2 cellular contexts compared by ENCODE assay signal in the genomic region with DNA sequence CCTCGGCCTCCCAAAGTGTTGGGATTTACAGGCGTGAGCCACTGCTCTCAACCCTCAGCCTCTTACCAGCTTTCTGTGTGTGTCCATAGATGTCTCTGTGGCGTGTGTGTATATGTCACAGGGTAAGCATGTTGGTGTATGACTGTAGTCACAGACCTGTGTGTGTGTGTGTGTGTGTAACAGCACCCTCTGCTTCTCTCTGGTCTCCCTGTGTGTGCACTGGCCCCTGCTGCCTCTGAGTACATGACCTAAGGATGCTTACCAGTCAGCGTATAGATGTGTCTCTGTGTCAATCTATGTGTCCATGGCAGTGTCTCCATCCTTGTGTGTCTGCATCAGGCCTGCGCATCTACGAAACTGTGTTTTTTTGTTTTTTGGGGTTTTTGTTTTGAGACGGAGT.
TF ChIP-seq lines count a peak whose summit lies in the region.

No MANE protein-coding gene starts in this region.

TF ChIP-seq in SK-N-SH, 30 proteins besides CTCF, POLR2A, EP300 and RAD21:
- TF ChIP-seq RXRA (IDR thresholded peaks at IDR 0.05; ENCODE audit: borderline replicate concordance, low read depth) (no peak), JUND (IDR thresholded peaks at IDR 0.05) (no peak), GABPA (IDR thresholded peaks at IDR 0.05; ENCODE audit: low read depth) (no peak)

TF ChIP-seq in SK-N-SH treated with all-trans-retinoic acid at 6 μM for 48 hours, 23 proteins besides CTCF, POLR2A, EP300 and RAD21:
- TF ChIP-seq, protein P1, sequence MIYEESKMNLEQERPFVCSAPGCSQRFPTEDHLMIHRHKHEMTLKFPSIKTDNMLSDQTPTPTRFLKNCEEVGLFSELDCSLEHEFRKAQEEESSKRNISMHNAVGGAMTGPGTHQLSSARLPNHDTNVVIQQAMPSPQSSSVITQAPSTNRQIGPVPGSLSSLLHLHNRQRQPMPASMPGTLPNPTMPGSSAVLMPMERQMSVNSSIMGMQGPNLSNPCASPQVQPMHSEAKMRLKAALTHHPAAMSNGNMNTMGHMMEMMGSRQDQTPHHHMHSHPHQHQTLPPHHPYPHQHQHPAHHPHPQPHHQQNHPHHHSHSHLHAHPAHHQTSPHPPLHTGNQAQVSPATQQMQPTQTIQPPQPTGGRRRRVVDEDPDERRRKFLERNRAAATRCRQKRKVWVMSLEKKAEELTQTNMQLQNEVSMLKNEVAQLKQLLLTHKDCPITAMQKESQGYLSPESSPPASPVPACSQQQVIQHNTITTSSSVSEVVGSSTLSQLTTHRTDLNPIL (CRISPR knock-in tag; IDR thresholded peaks at IDR 0.05; ENCODE audit: low read depth), result no peak
- no peak for TF ChIP-seq SNAI2 (CRISPR knock-in tag; IDR thresholded peaks at IDR 0.05)
- no peak for TF ChIP-seq RARB (CRISPR knock-in tag; IDR thresholded peaks at IDR 0.05)
- TF ChIP-seq, protein P2, sequence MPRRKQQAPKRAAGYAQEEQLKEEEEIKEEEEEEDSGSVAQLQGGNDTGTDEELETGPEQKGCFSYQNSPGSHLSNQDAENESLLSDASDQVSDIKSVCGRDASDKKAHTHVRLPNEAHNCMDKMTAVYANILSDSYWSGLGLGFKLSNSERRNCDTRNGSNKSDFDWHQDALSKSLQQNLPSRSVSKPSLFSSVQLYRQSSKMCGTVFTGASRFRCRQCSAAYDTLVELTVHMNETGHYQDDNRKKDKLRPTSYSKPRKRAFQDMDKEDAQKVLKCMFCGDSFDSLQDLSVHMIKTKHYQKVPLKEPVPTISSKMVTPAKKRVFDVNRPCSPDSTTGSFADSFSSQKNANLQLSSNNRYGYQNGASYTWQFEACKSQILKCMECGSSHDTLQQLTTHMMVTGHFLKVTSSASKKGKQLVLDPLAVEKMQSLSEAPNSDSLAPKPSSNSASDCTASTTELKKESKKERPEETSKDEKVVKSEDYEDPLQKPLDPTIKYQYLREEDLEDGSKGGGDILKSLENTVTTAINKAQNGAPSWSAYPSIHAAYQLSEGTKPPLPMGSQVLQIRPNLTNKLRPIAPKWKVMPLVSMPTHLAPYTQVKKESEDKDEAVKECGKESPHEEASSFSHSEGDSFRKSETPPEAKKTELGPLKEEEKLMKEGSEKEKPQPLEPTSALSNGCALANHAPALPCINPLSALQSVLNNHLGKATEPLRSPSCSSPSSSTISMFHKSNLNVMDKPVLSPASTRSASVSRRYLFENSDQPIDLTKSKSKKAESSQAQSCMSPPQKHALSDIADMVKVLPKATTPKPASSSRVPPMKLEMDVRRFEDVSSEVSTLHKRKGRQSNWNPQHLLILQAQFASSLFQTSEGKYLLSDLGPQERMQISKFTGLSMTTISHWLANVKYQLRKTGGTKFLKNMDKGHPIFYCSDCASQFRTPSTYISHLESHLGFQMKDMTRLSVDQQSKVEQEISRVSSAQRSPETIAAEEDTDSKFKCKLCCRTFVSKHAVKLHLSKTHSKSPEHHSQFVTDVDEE (CRISPR knock-in tag; IDR thresholded peaks at IDR 0.05), result no peak
- no peak for TF ChIP-seq PPARA (CRISPR knock-in tag; IDR thresholded peaks at IDR 0.05; ENCODE audit: borderline replicate concordance)
- no peak for TF ChIP-seq ZNF70 (CRISPR knock-in tag; IDR thresholded peaks at IDR 0.05)
- no peak for TF ChIP-seq ZNF565 (CRISPR knock-in tag; conservative IDR thresholded peaks at IDR 0.05; ENCODE audit: low read depth)
- TF ChIP-seq ZFP3 (CRISPR knock-in tag; IDR thresholded peaks at IDR 0.05), result no peak
- TF ChIP-seq, protein P3, sequence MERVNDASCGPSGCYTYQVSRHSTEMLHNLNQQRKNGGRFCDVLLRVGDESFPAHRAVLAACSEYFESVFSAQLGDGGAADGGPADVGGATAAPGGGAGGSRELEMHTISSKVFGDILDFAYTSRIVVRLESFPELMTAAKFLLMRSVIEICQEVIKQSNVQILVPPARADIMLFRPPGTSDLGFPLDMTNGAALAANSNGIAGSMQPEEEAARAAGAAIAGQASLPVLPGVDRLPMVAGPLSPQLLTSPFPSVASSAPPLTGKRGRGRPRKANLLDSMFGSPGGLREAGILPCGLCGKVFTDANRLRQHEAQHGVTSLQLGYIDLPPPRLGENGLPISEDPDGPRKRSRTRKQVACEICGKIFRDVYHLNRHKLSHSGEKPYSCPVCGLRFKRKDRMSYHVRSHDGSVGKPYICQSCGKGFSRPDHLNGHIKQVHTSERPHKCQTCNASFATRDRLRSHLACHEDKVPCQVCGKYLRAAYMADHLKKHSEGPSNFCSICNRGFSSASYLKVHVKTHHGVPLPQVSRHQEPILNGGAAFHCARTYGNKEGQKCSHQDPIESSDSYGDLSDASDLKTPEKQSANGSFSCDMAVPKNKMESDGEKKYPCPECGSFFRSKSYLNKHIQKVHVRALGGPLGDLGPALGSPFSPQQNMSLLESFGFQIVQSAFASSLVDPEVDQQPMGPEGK (CRISPR knock-in tag; IDR thresholded peaks at IDR 0.05; ENCODE audit: borderline replicate concordance), result no peak
- TF ChIP-seq CSDC2 (CRISPR knock-in tag; IDR thresholded peaks at IDR 0.05), result no peak
- TF ChIP-seq, protein P4, sequence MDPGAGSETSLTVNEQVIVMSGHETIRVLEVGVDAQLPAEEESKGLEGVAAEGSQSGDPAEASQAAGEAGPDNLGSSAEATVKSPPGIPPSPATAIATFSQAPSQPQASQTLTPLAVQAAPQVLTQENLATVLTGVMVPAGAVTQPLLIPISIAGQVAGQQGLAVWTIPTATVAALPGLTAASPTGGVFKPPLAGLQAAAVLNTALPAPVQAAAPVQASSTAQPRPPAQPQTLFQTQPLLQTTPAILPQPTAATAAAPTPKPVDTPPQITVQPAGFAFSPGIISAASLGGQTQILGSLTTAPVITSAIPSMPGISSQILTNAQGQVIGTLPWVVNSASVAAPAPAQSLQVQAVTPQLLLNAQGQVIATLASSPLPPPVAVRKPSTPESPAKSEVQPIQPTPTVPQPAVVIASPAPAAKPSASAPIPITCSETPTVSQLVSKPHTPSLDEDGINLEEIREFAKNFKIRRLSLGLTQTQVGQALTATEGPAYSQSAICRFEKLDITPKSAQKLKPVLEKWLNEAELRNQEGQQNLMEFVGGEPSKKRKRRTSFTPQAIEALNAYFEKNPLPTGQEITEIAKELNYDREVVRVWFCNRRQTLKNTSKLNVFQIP (CRISPR knock-in tag; IDR thresholded peaks at IDR 0.05; ENCODE audit: borderline replicate concordance, low read depth), result no peak
